In genomic region chr4:108466936-108467902, GRCh38 we compare ENCODE assay signal across 8 cellular contexts.
DNase-seq lines count a peak whose midpoint lies in the region; ATAC-seq lines count a peak whose summit lies in the region.

No MANE protein-coding gene starts in this region.

- CTCF ChIA-PET in activated CD8-positive, alpha-beta memory T cell treated with anti-CD3 and anti-CD28 coated beads, Interleukin-2, amount 10 ng/mL, durations not matched to agents 7 days and 5 days (lab: Charles Lee), result interaction anchor here (0.7 to 1.1 kb wide), 5 partner anchors 9 to 448 kb away, joined by 3 read pairs; no protein-coding TSS in a partner anchor

- H3K27ac Mint-ChIP-seq in activated CD8-positive, alpha-beta memory T cell treated with anti-CD3 and anti-CD28 coated beads, Interleukin-2, amount 10 ng/mL, durations not matched to agents 7 days and 5 days, result peak overlapping the region; percentile 73

- peak overlapping the region; percentile 27 for H3K4me3 Mint-ChIP-seq in activated CD8-positive, alpha-beta memory T cell treated with anti-CD3 and anti-CD28 coated beads, Interleukin-2, amount 10 ng/mL, durations not matched to agents 7 days and 5 days

- intact Hi-C loops in posterior vena cava (cut with DNase I), result no loop called here

- H3K9me3 Mint-ChIP-seq in activated CD8-positive, alpha-beta memory T cell treated with anti-CD3 and anti-CD28 coated beads, Interleukin-2, amount 10 ng/mL, durations not matched to agents 7 days and 5 days (ENCODE audit: low read depth), result no peaks in the 10 kb centered on the region

- no peak overlapping the region for H3K27ac ChIP-seq in epithelial cell of prostate

- no peaks in the 10 kb centered on the region for H3K27me3 Mint-ChIP-seq in activated CD8-positive, alpha-beta memory T cell treated with anti-CD3 and anti-CD28 coated beads, Interleukin-2, amount 10 ng/mL, durations not matched to agents 7 days and 5 days

- ATAC-seq in activated CD8-positive, alpha-beta memory T cell treated with anti-CD3 and anti-CD28 coated beads, Interleukin-2, amount 10 ng/mL, durations not matched to agents 7 days and 5 days, result peak; percentile 91
- peak; percentile 98 for ATAC-seq in HG02642 (IDR thresholded peaks at IDR 0.05; ENCODE audit: poor library complexity, unreplicated experiment)

- peaks cover 1% of the 10 kb centered on the region for H3K36me3 Mint-ChIP-seq in activated CD8-positive, alpha-beta memory T cell treated with anti-CD3 and anti-CD28 coated beads, Interleukin-2, amount 10 ng/mL, durations not matched to agents 7 days and 5 days

- DNase-seq in activated CD8-positive, alpha-beta memory T cell treated with anti-CD3 and anti-CD28 coated beads, Interleukin-2, amount 10 ng/mL, durations not matched to agents 7 days and 5 days, result peak; percentile 57
- no peak for DNase-seq in activated CD8-positive, alpha-beta memory T cell treated with anti-CD3 and anti-CD28 coated beads, Interleukin-2, amount 50 U/mL, for 48 hours
- DNase-seq in NCI-H510A treated with DMSO at 0.1 percent for 48 hours (lab: John Stamatoyannopoulos, UW) (peak; percentile 75), epithelial cell of prostate (ENCODE audit: low read depth, low spot score) (peak; percentile 48), posterior vena cava (ENCODE audit: low spot score) (no peak), NOMO-1 (lab: John Stamatoyannopoulos, UW; ENCODE audit: unreplicated experiment in 2 of 2) (no peak), NCI-H128 (lab: John Stamatoyannopoulos, UW; ENCODE audit: unreplicated experiment) (no peak)

- H3K4me1 Mint-ChIP-seq in activated CD8-positive, alpha-beta memory T cell treated with anti-CD3 and anti-CD28 coated beads, Interleukin-2, amount 10 ng/mL, durations not matched to agents 7 days and 5 days, result peaks cover 24% of the 10 kb centered on the region

Comparison
In these comparisons a context has a peak if more than half of its experiments do, and no peak if none do; other contexts are left out.
1. DNase-seq: peak in activated CD8-positive, alpha-beta memory T cell treated with anti-CD3 and anti-CD28 coated beads, Interleukin-2, amount 10 ng/mL, durations not matched to agents 7 days and 5 days (single experiment), NCI-H510A treated with DMSO at 0.1 percent for 48 hours (single experiment) and epithelial cell of prostate (single experiment); none in activated CD8-positive, alpha-beta memory T cell treated with anti-CD3 and anti-CD28 coated beads, Interleukin-2, amount 50 U/mL, for 48 hours (single experiment), posterior vena cava (single experiment), NOMO-1 (0 of 2) and NCI-H128 (single experiment).